Comparison of ENCODE assay signal across 8 cellular contexts in genomic region chr6:7087491-7087979, GRCh38. TPM values are rescaled to one million over a fixed set of nuclear protein-coding genes. Genes with fewer than 3 reads are reported as not detected.
DNase-seq lines count a peak whose midpoint lies in the region; ATAC-seq and TF ChIP-seq lines count a peak whose summit lies in the region.

No MANE protein-coding gene starts in this region.

- H3K36me3 ChIP-seq in mucosa of stomach (ENCODE audit: control insufficient read depth, insufficient read depth, low read length) (no peaks in the 10 kb centered on the region), PC-3 (ENCODE audit: low read depth, low read length) (no peaks in the 10 kb centered on the region)

- no peak overlapping the region for H3K27ac ChIP-seq in PC-3 (ENCODE audit: low read length)

- BruUV-seq in PC-3 (replicated peaks; lab: Mats Ljungman, UMichigan), result no TSS peak

- ATAC-seq in GM18511 (IDR thresholded peaks at IDR 0.05; ENCODE audit: unreplicated experiment), result peak; percentile 64
- ATAC-seq in HG02798 (IDR thresholded peaks at IDR 0.05; ENCODE audit: poor library complexity, unreplicated experiment), result peak; percentile 53
- no peak for ATAC-seq in PC-3

- peak overlapping the region; percentile 7 for H3K27ac Mint-ChIP-seq in activated CD4-positive, alpha-beta memory T cell treated with anti-CD3 and anti-CD28 coated beads, Interleukin-2, amount 10 ng/mL, durations not matched to agents 7 days and 5 days

- POLR2A ChIA-PET in activated CD4-positive, alpha-beta memory T cell treated with anti-CD3 and anti-CD28 coated beads, Interleukin-2, amount 10 ng/mL, durations not matched to agents 7 days and 5 days (lab: Charles Lee), result interaction anchor here (0.7 to 4.9 kb wide), 6 partner anchors 9 to 155 kb away, joined by 3 to 39 read pairs (median 3); partner anchors contain the start of gene RREB1
- POLR2A ChIA-PET in PC-3 (lab: Charles Lee; ENCODE audit: unreplicated experiment), result no interaction called here

- H3F3A ChIP-seq in PC-3 (ENCODE audit: low read length, unreplicated experiment), result no peaks in the 10 kb centered on the region

- no peaks in the 10 kb centered on the region for H3K9me3 ChIP-seq in mucosa of stomach (ENCODE audit: control insufficient read depth, low read length)
- H3K9me3 ChIP-seq in PC-3 (ENCODE audit: low read length), result no peaks in the 10 kb centered on the region

- H3K27me3 Mint-ChIP-seq in activated CD4-positive, alpha-beta memory T cell treated with anti-CD3 and anti-CD28 coated beads, Interleukin-2, amount 10 ng/mL, durations not matched to agents 7 days and 5 days, result peaks cover 34% of the 10 kb centered on the region

- intact Hi-C loops in PC-3 (cut with micrococcal nuclease), result no loop called here

- no peaks in the 10 kb centered on the region for H3K9me3 Mint-ChIP-seq in activated CD4-positive, alpha-beta memory T cell treated with anti-CD3 and anti-CD28 coated beads, Interleukin-2, amount 10 ng/mL, durations not matched to agents 7 days and 5 days

- H3K4me1 ChIP-seq in mucosa of stomach (ENCODE audit: control insufficient read depth, insufficient read depth, low read length) (peaks cover 10% of the 10 kb centered on the region), PC-3 (ENCODE audit: insufficient read depth, low read length) (no peaks in the 10 kb centered on the region)

- H4K20me1 ChIP-seq in PC-3 (ENCODE audit: low read length), result no peaks in the 10 kb centered on the region

- no peaks in the 10 kb centered on the region for H3K9me2 ChIP-seq in PC-3 (replicated peaks; ENCODE audit: low read length)

- H3K4me3 Mint-ChIP-seq in activated CD4-positive, alpha-beta memory T cell treated with anti-CD3 and anti-CD28 coated beads, Interleukin-2, amount 10 ng/mL, durations not matched to agents 7 days and 5 days, result peak overlapping the region; percentile 61

- H3K4me3 ChIP-seq in mucosa of stomach (ENCODE audit: low read length), result no peak overlapping the region
- H3K4me3 ChIP-seq in foreskin fibroblast (ENCODE audit: low read depth in 1 of 2, low read length in 2 of 2), result peak overlapping the region in 1 of 2 donors; percentile 27
- no peak overlapping the region for H3K4me3 ChIP-seq in PC-3 (ENCODE audit: low read length)

- H3K4me2 ChIP-seq in PC-3 (ENCODE audit: low read length), result no peak overlapping the region

- no peak overlapping the region for H2AFZ ChIP-seq in PC-3 (ENCODE audit: low read length)

- H3K36me3 Mint-ChIP-seq in activated CD4-positive, alpha-beta memory T cell treated with anti-CD3 and anti-CD28 coated beads, Interleukin-2, amount 10 ng/mL, durations not matched to agents 7 days and 5 days (ENCODE audit: low read depth), result no peaks in the 10 kb centered on the region

- no peak for TF ChIP-seq CTCF in foreskin fibroblast (IDR thresholded peaks at IDR 0.05; ENCODE audit: low read depth, low read length)
- no peak for TF ChIP-seq CTCF in PC-3 (conservative IDR thresholded peaks at IDR 0.05; ENCODE audit: low read depth, low read length)

- H3K27me3 ChIP-seq in mucosa of stomach (ENCODE audit: control insufficient read depth, insufficient read depth, low read length) (no peaks in the 10 kb centered on the region), PC-3 (ENCODE audit: low read length) (no peaks in the 10 kb centered on the region)

- H3K9ac ChIP-seq in mucosa of stomach (ENCODE audit: low read length) (peak overlapping the region; percentile 52), PC-3 (ENCODE audit: low read length) (no peak overlapping the region)

- peaks cover 27% of the 10 kb centered on the region for H3K4me1 Mint-ChIP-seq in activated CD4-positive, alpha-beta memory T cell treated with anti-CD3 and anti-CD28 coated beads, Interleukin-2, amount 10 ng/mL, durations not matched to agents 7 days and 5 days

- DNase-seq in activated CD4-positive, alpha-beta memory T cell treated with anti-CD3 and anti-CD28 coated beads, Interleukin-2, amount 10 ng/mL, durations not matched to agents 7 days and 5 days, result peak; percentile 61
- no peak for DNase-seq in foreskin fibroblast
- DNase-seq in NCI-H69 (lab: John Stamatoyannopoulos, UW), result no peak
- no peak for DNase-seq in NCI-H748 treated with DMSO at 0.1 percent for 48 hours (lab: John Stamatoyannopoulos, UW)
- DNase-seq in PC-3, result no peak

- no peaks in the 10 kb centered on the region for H3K79me2 ChIP-seq in PC-3 (ENCODE audit: low read length)

- CTCF ChIA-PET in activated CD4-positive, alpha-beta memory T cell treated with anti-CD3 and anti-CD28 coated beads, Interleukin-2, amount 10 ng/mL, durations not matched to agents 7 days and 5 days (lab: Charles Lee), result interaction anchor here (1.2 to 2.3 kb wide), 6 partner anchors 19 to 411 kb away, joined by 4 to 13 read pairs (median 6); no protein-coding TSS in a partner anchor
- CTCF ChIA-PET in PC-3 (lab: Charles Lee), result no interaction called here

RNA-seq across cellular contexts. Expression of gene RREB1, which starts 20.2 kb away (rescaled TPM):
- total RNA-seq in activated CD4-positive, alpha-beta memory T cell treated with anti-CD3 and anti-CD28 coated beads, Interleukin-2, amount 10 ng/mL, durations not matched to agents 7 days and 5 days, result 10 to 100 TPM; 26.5 to 27.9 TPM
- total RNA-seq in PC-3 (2014; rRNA removed), result 26.0 and 31.8 TPM in 2 replicates
